Comparison of ENCODE assay signal across 8 cellular contexts in the genomic region with DNA sequence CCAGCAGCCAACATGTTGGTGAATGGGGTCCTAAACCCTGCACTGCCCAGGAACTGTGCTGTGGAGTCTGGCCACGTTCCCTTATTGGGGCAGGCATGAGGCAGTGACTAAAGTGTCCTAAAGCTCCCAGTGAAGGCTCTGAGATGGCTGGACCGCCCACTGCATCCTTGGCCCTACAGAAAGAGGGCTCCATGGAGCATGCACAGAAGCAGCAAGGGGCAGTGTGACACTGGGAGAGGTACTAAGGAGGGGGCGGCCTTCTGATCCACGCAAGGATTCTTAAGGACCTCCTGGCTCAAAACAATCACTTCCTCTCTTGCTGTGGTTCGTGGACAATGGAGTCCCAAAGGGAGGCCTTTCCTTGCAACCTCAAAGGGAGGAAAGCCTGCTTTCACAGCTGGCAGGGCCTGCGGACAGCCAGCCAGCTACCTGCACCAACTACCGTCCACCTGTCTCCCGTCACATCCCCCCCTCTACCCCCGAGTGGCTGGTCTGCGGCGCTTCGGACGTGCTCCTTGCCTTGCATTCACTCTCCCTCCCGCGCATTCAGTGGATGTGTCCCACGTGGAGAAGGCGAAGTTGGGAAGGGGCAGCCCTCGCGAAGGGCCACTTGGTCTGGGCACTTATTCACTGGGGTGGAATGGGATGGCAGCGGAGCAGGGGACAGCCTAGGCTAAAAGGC.
A peak's percentile ranks its signal among the peaks of the same experiment; 100 is the strongest.
DNase-seq lines count a peak whose midpoint lies in the region; ATAC-seq and TF ChIP-seq lines count a peak whose summit lies in the region.

No MANE protein-coding gene starts in this region.

- H3K4me3 ChIP-seq in astrocyte of the cerebellum (ENCODE audit: low read depth, low read length) (peak overlapping the region; percentile 75), iPS-11a (ENCODE audit: low read depth, low read length) (peak overlapping the region; percentile 72)

- intact Hi-C loops in sciatic nerve (cut with DNase I) = no loop called here

- peak; percentile 63 for ATAC-seq in sciatic nerve
- ATAC-seq in HG02885 (IDR thresholded peaks at IDR 0.05; ENCODE audit: poor library complexity, unreplicated experiment) = no peak
- ATAC-seq in HG02571 (IDR thresholded peaks at IDR 0.05; ENCODE audit: unreplicated experiment) = no peak

- peak; percentile 23 for DNase-seq in ELR (ENCODE audit: low read depth)
- DNase-seq in astrocyte of the cerebellum (ENCODE audit: low read depth) = no peak
- peak; percentile 66 for DNase-seq in sciatic nerve (ENCODE audit: low spot score)
- DNase-seq in LoVo (ENCODE audit: low spot score) = no peak
- DNase-seq in stimulated activated CD4-positive, alpha-beta T cell treated with anti-CD3 and anti-CD28 coated beads, Interleukin-12 subunit alpha, Interleukin-12 subunit beta, amount 100 ng/mL, for 4 hours = no peak

- TF ChIP-seq CTCF in astrocyte of the cerebellum (IDR thresholded peaks at IDR 0.05; ENCODE audit: low read depth, low read length, missing control alignments) = no peak

- in situ Hi-C loops in astrocyte of the cerebellum (cut with HindIII; ENCODE audit: low sequenced_read_pairs) = no loop called here

Comparison
In these comparisons a context has a peak if more than half of its experiments do, and no peak if none do; other contexts are left out.
1. DNase-seq: peak in ELR (single experiment) and sciatic nerve (single experiment); none in astrocyte of the cerebellum (single experiment), LoVo (single experiment) and stimulated activated CD4-positive, alpha-beta T cell treated with anti-CD3 and anti-CD28 coated beads, Interleukin-12 subunit alpha, Interleukin-12 subunit beta, amount 100 ng/mL, for 4 hours (single experiment).